1 cellular context compared by ENCODE assay signal in the genomic region with DNA sequence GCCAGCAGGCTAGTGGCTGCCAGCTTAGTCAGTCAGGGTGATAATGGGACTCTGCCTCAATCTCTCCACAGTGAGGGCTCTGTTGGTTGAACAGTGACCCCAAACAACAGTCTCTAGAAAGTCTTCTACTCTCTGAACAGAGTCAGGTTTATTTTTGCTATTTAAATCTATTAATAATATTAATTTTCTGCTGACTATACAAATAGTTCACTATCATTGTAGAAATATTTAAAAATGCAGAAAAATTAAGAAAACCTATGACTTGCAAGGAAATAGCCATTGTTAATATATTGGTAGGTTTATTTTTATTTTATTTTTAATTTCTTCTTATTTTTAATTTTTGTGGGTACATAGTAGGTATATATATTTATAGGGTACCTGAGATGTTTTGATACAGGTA.
TF ChIP-seq lines count a peak whose summit lies in the region.

No MANE protein-coding gene starts in this region.

TF ChIP-seq in HepG2, 621 proteins besides CTCF, POLR2A, EP300 and RAD21 (continued from another document):
- TF ChIP-seq, protein P1, sequence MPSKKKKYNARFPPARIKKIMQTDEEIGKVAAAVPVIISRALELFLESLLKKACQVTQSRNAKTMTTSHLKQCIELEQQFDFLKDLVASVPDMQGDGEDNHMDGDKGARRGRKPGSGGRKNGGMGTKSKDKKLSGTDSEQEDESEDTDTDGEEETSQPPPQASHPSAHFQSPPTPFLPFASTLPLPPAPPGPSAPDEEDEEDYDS (CRISPR knock-in tag; IDR thresholded peaks at IDR 0.05): no peak
TF ChIP-seq in HepG2: peak in this region for 2.
